8 cellular contexts compared by ENCODE assay signal in the genomic region with DNA sequence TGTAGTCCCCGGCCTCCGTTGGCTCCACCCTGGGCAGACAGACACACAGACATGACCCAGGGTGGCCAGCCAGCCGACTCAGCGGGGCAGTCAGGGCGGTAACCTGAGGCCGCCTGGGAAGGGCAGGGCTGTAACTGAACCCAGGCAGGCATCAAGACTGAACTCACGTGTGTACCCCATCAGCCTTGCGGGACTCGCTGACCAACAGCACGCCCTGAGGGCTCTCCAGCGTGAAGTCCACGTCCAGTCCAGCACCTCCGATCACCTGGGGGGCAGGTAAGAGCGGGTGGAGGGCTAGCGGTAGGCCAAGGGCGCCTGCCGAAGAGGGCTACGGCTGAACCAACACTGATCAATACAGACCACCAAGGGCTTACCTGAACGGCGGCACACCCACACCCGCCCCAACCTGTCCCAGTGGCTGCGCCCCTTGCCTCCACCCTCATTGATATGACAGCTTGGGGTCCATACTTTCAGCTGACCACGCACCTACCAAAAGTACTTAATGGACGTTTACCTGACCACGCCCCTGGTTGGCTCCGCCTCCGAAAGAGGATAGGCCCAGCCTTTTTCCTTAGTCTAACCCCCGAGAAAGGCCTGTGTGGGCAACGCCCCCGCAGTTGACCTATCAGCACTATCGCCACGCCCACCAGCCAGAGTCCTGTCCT. TPM values are rescaled to one million over a fixed set of nuclear protein-coding genes. Genes with fewer than 3 reads are reported as not detected.
DNase-seq lines count a peak whose midpoint lies in the region; ATAC-seq, FAIRE-seq and TF ChIP-seq lines count a peak whose summit lies in the region.

No MANE protein-coding gene starts in this region.

- intact Hi-C loops in lower leg skin (cut with DNase I; ENCODE audit: low total_unique reads), result no loop called here

- peaks cover 0 to 17% (median 9%) of the 10 kb centered on the region in 4 donors for H3K4me1 Mint-ChIP-seq in CD4-positive, CD25-positive, alpha-beta regulatory T cell

- WGBS in HUES64, result 62% methylated on average over 32 of the region's 32 CpGs
- WGBS in lower leg skin, 2 donors, result 24 to 39% methylated on average over 19 to 32 of the region's 32 CpGs
- 36 to 51% methylated on average over 20 to 27 of the region's 32 CpGs for WGBS in upper lobe of left lung, 2 donors

- H3K9me3 Mint-ChIP-seq in CD4-positive, CD25-positive, alpha-beta regulatory T cell, result peaks cover 0 to 6% (median 2%) of the 10 kb centered on the region in 7 donors

- no peak for DNase-seq in CD4-positive, CD25-positive, alpha-beta regulatory T cell
- DNase-seq in bronchial epithelial cell (ENCODE audit: low read depth) (peak; percentile 97), lower leg skin (ENCODE audit: low spot score in 2 of 2) (peak in 1 of 2 donors; percentile 89), upper lobe of left lung (peak; percentile 84 to 100), GM10266 (ENCODE audit: extremely low spot score) (no peak)

- H3K36me3 ChIP-seq in CD4-positive, CD25-positive, alpha-beta regulatory T cell (ENCODE audit: control insufficient read depth, insufficient read depth, low read length), result peaks cover 1% of the 10 kb centered on the region
- H3K36me3 ChIP-seq in HUES64 (ENCODE audit: insufficient read depth, low read length), result peaks cover 25% of the 10 kb centered on the region
- peaks cover 8% of the 10 kb centered on the region for H3K36me3 ChIP-seq in bronchial epithelial cell (ENCODE audit: control insufficient read depth, insufficient read depth, low read length)
- peaks cover 9 to 42% (median 37%) of the 10 kb centered on the region in 4 donors for H3K36me3 ChIP-seq in upper lobe of left lung

- TF ChIP-seq CTCF in bronchial epithelial cell (IDR thresholded peaks at IDR 0.05; ENCODE audit: insufficient read depth, low read length, severe bottlenecking) (no peak), lower leg skin (IDR thresholded peaks at IDR 0.05) (no peak), upper lobe of left lung (IDR thresholded peaks at IDR 0.05) (no peak), GM10266 (IDR thresholded peaks at IDR 0.05; ENCODE audit: control insufficient read depth, insufficient read depth, low read depth, missing control alignments) (no peak)

- ATAC-seq in CD4-positive, CD25-positive, alpha-beta regulatory T cell (ENCODE audit: low read depth in 2 of 2), result no peak
- ATAC-seq in upper lobe of left lung (ENCODE audit: low FRiP score in 2 of 2) (no peak), HG03565 (IDR thresholded peaks at IDR 0.05; ENCODE audit: unreplicated experiment) (no peak), GM19467 (IDR thresholded peaks at IDR 0.05; ENCODE audit: unreplicated experiment) (no peak)

- no peak for FAIRE-seq in bronchial epithelial cell (lab: Jason Lieb, UNC)

- H3K36me3 Mint-ChIP-seq in CD4-positive, CD25-positive, alpha-beta regulatory T cell, result peaks cover 15% of the 10 kb centered on the region

- no peak overlapping the region for H3K9ac ChIP-seq in HUES64 (ENCODE audit: low read depth, low read length)

- H3K27me3 ChIP-seq in CD4-positive, CD25-positive, alpha-beta regulatory T cell (ENCODE audit: control insufficient read depth, insufficient read depth, low read length), result no peaks in the 10 kb centered on the region
- H3K27me3 ChIP-seq in HUES64 (ENCODE audit: insufficient read depth, low read length), result no peaks in the 10 kb centered on the region
- H3K27me3 ChIP-seq in bronchial epithelial cell (ENCODE audit: control insufficient read depth, insufficient read depth, low read length), result no peaks in the 10 kb centered on the region
- H3K27me3 ChIP-seq in upper lobe of left lung, result no peaks in the 10 kb centered on the region

- peak overlapping the region; percentile 85 to 99 (median 98) for H3K4me3 Mint-ChIP-seq in CD4-positive, CD25-positive, alpha-beta regulatory T cell

- peaks cover 0 to 5% of the 10 kb centered on the region in 2 experiments for H3K9me3 ChIP-seq in CD4-positive, CD25-positive, alpha-beta regulatory T cell (ENCODE audit: control insufficient read depth in 2 of 2, low read length in 2 of 2)
- peaks cover 12% of the 10 kb centered on the region; the same call in 1 of the 2 replicates for H3K9me3 ChIP-seq in HUES64 (ENCODE audit: insufficient read depth, low read depth, low read length)
- no peaks in the 10 kb centered on the region for H3K9me3 ChIP-seq in upper lobe of left lung

- TF ChIP-seq EP300 in upper lobe of left lung (IDR thresholded peaks at IDR 0.05), result no peak

- TF ChIP-seq POLR2A in lower leg skin (IDR thresholded peaks at IDR 0.05) (no peak), upper lobe of left lung (IDR thresholded peaks at IDR 0.05) (peak in 1 of 4 donors; percentile 20)

- H3K27ac ChIP-seq in CD4-positive, CD25-positive, alpha-beta regulatory T cell (ENCODE audit: insufficient read depth, low read length, poor library complexity, severe bottlenecking), result peak overlapping the region; percentile 97
- H3K27ac ChIP-seq in HUES64 (ENCODE audit: low read depth, low read length) (peak overlapping the region; percentile 11; the same call in 1 of the 2 replicates), upper lobe of left lung (peak overlapping the region; percentile 94 to 97 (median 96))

- peaks cover 9% of the 10 kb centered on the region for H3K27me3 Mint-ChIP-seq in CD4-positive, CD25-positive, alpha-beta regulatory T cell

- H3K4me3 ChIP-seq in CD4-positive, CD25-positive, alpha-beta regulatory T cell (ENCODE audit: low read depth, low read length), result no peak overlapping the region
- H3K4me3 ChIP-seq in HUES64 (ENCODE audit: low read length) (peak overlapping the region; percentile 46), bronchial epithelial cell (ENCODE audit: low read depth, low read length) (peak overlapping the region; percentile 55), lower leg skin (ENCODE audit: low read depth, poor library complexity, severe bottlenecking) (peak overlapping the region; percentile 10), upper lobe of left lung (peak overlapping the region in 3 of 4 donors; percentile 57 to 84 (median 60))

- H3K4me1 ChIP-seq in CD4-positive, CD25-positive, alpha-beta regulatory T cell (ENCODE audit: control insufficient read depth, insufficient read depth, low read length, poor library complexity, severe bottlenecking), result peaks cover 6% of the 10 kb centered on the region
- H3K4me1 ChIP-seq in HUES64 (ENCODE audit: insufficient read depth, low read length) (no peaks in the 10 kb centered on the region), upper lobe of left lung (peaks cover 0 to 19% (median 7%) of the 10 kb centered on the region in 4 donors)

- H3K27ac Mint-ChIP-seq in CD4-positive, CD25-positive, alpha-beta regulatory T cell, result peak overlapping the region; percentile 99 to 100 (median 99)

RNA-seq across cellular contexts. Expression of gene TMED1, which starts 0.8 kb away (rescaled TPM):
- 10.2 TPM for total RNA-seq in CD4-positive, CD25-positive, alpha-beta regulatory T cell
- polyA plus RNA-seq in CD4-positive, CD25-positive, alpha-beta regulatory T cell, result 10 to 100 TPM; 24.8 to 30.3 (median 27.5) TPM
- 23.3 TPM for polyA plus RNA-seq in HUES64 (2013, experiment 1 of 2)
- polyA plus RNA-seq in HUES64 (2013, experiment 2 of 2), result 24.2 TPM
- 42.0 and 45.3 TPM in 2 replicates for total RNA-seq in bronchial epithelial cell
- 10 to 100 TPM; 14.4 to 34.9 (median 26.5) TPM for total RNA-seq in lower leg skin
- 10 to 100 TPM; 11.3 to 40.7 (median 25.1) TPM for total RNA-seq in upper lobe of left lung

RNA-seq across cellular contexts. Expression of gene C19orf38, which starts 13.0 kb away (rescaled TPM):
- 0.49 TPM for total RNA-seq in CD4-positive, CD25-positive, alpha-beta regulatory T cell
- polyA plus RNA-seq in CD4-positive, CD25-positive, alpha-beta regulatory T cell, result 1 to 10 TPM in 1 of 4 donors, under 1 TPM in 2, not detected in 1; 0.40 to 1.1 (median 0.67) TPM
- not detected for polyA plus RNA-seq in HUES64 (2013, experiment 1 of 2)
- not detected for polyA plus RNA-seq in HUES64 (2013, experiment 2 of 2)
- 0.26 and 0.38 TPM in 2 replicates for total RNA-seq in bronchial epithelial cell
- total RNA-seq in lower leg skin, result under 1 TPM in 2 of 4 donors, not detected in 2; 0.42 to 0.91 TPM
- total RNA-seq in upper lobe of left lung, result 10 to 100 TPM in 2 of 6 donors, 1 to 10 TPM in 4; 2.8 to 26.2 (median 6.8) TPM

RNA-seq across cellular contexts. Expression of gene CARM1, which starts 36.1 kb away (rescaled TPM):
- total RNA-seq in CD4-positive, CD25-positive, alpha-beta regulatory T cell, result 26.0 TPM
- polyA plus RNA-seq in CD4-positive, CD25-positive, alpha-beta regulatory T cell, result under 1 TPM; 0.39 to 0.94 (median 0.53) TPM
- polyA plus RNA-seq in HUES64 (2013, experiment 1 of 2), result 104 TPM
- 111 TPM for polyA plus RNA-seq in HUES64 (2013, experiment 2 of 2)
- total RNA-seq in bronchial epithelial cell (9.2 and 14.3 TPM in 2 replicates), lower leg skin (10 to 100 TPM; 19.8 to 24.9 (median 21.2) TPM), upper lobe of left lung (10 to 100 TPM; 19.0 to 30.6 (median 25.3) TPM)

Comparison
In these comparisons a context has a peak if more than half of its experiments do, and no peak if none do; other contexts are left out.
1. DNase-seq: peak in bronchial epithelial cell (single experiment) and upper lobe of left lung (2 of 2); none in CD4-positive, CD25-positive, alpha-beta regulatory T cell (0 of 3) and GM10266 (single experiment).
2. H3K27ac ChIP-seq: peak in every context shown above with its lines; median percentile 97 in CD4-positive, CD25-positive, alpha-beta regulatory T cell; 96 in upper lobe of left lung; 11 in HUES64.